In genomic region chr1:3483801-3484444, GRCh38 we compare ENCODE assay signal across 9 cellular contexts. TPM values are rescaled to one million over a fixed set of nuclear protein-coding genes. Genes with fewer than 3 reads are reported as not detected.
DNase-seq lines count a peak whose midpoint lies in the region; ATAC-seq and TF ChIP-seq lines count a peak whose summit lies in the region.
"Had no signal": no experiment of that assay in that cellular context is flagged by ENCODE, and none has a peak within 500 bp of the region (broad histone marks: within the 10 kb centered on the region; RNA-seq: fewer than 3 reads in every experiment).

No MANE protein-coding gene starts in this region.

- H2AFZ ChIP-seq in SU-DHL-6 (ENCODE audit: low read depth, low read length, severe bottlenecking), result no peak overlapping the region

- intact Hi-C loops in left colon (cut with DNase I, micrococcal nuclease), result no loop called here

- no peaks in the 10 kb centered on the region for H3K9me2 ChIP-seq in SU-DHL-6 (replicated peaks; ENCODE audit: insufficient read depth, low read length)

- TF ChIP-seq CTCF in SU-DHL-6 (IDR thresholded peaks at IDR 0.05; ENCODE audit: insufficient read depth, low read length, poor library complexity, severe bottlenecking) (peak; percentile 46), brain (conservative IDR thresholded peaks at IDR 0.05) (peak; percentile 66 to 67)

- in situ Hi-C loops in G401 (cut with HindIII; ENCODE audit: low sequenced_read_pairs), result no loop called here

- no peaks in the 10 kb centered on the region for H3K79me2 ChIP-seq in SU-DHL-6 (ENCODE audit: insufficient read depth, low read length)

- no peak overlapping the region for H3K4me3 ChIP-seq in SU-DHL-6 (ENCODE audit: insufficient read depth, low read length, poor library complexity, severe bottlenecking)

- H3K27me3 Mint-ChIP-seq in brain, result peaks cover 1% of the 10 kb centered on the region
- H3K27me3 Mint-ChIP-seq: activated naive CD4-positive, alpha-beta T cell treated with anti-CD3 and anti-CD28 coated beads, Interleukin-2, amount 50 U/mL, for 24 hours had no signal

- H3K27ac Mint-ChIP-seq in brain, result peak overlapping the region in 1 of 5 experiments; percentile 28
- H3K27ac Mint-ChIP-seq: activated naive CD4-positive, alpha-beta T cell treated with anti-CD3 and anti-CD28 coated beads, Interleukin-2, amount 50 U/mL, for 24 hours had no signal

- H3K27me3 ChIP-seq in SU-DHL-6 (ENCODE audit: low read length), result no peaks in the 10 kb centered on the region

- H3K4me3 Mint-ChIP-seq in brain, result no peak overlapping the region
- H3K4me3 Mint-ChIP-seq: activated naive CD4-positive, alpha-beta T cell treated with anti-CD3 and anti-CD28 coated beads, Interleukin-2, amount 50 U/mL, for 24 hours had no signal

- H3K9me3 Mint-ChIP-seq in brain, result peaks cover 7 to 12% (median 8%) of the 10 kb centered on the region in 5 experiments
- H3K9me3 Mint-ChIP-seq: activated naive CD4-positive, alpha-beta T cell treated with anti-CD3 and anti-CD28 coated beads, Interleukin-2, amount 50 U/mL, for 24 hours had no signal

- peak; percentile 42 for ATAC-seq in left colon
- ATAC-seq in GM21529 (IDR thresholded peaks at IDR 0.05; ENCODE audit: unreplicated experiment), result no peak

- no peaks in the 10 kb centered on the region for H3K9me3 ChIP-seq in SU-DHL-6 (ENCODE audit: insufficient read depth, low read length)

- H3K36me3 ChIP-seq in SU-DHL-6 (ENCODE audit: low read length), result no peaks in the 10 kb centered on the region

- H3K27ac ChIP-seq in SU-DHL-6 (ENCODE audit: low read depth, low read length), result no peak overlapping the region

- no peaks in the 10 kb centered on the region for H4K20me1 ChIP-seq in SU-DHL-6 (ENCODE audit: low read depth, low read length)

- H3K9ac ChIP-seq in SU-DHL-6 (ENCODE audit: low read length), result no peak overlapping the region

- H3K36me3 Mint-ChIP-seq in brain, result peaks cover 11% of the 10 kb centered on the region

- no peaks in the 10 kb centered on the region for H3F3A ChIP-seq in SU-DHL-6 (ENCODE audit: insufficient read depth)

- DNase-seq in NOMO-1 treated with dmso at 0.1 percent for 144 hours (lab: John Stamatoyannopoulos, UW; ENCODE audit: unreplicated experiment) (peak; percentile 21), NOMO-1 (lab: John Stamatoyannopoulos, UW; ENCODE audit: unreplicated experiment in 2 of 2) (no peak), left colon (peak in 1 of 2 donors; percentile 60), G401 (ENCODE audit: low spot score) (no peak)
- peak; percentile 25 to 38 for DNase-seq in stimulated activated CD8-positive, alpha-beta memory T cell treated with anti-CD3 and anti-CD28 coated beads, Interleukin-2, amount 100 ng/mL, for 48 hours (ENCODE audit: low read depth in 2 of 2)

- no peaks in the 10 kb centered on the region for H3K4me1 Mint-ChIP-seq in brain
- H3K4me1 Mint-ChIP-seq: activated naive CD4-positive, alpha-beta T cell treated with anti-CD3 and anti-CD28 coated beads, Interleukin-2, amount 50 U/mL, for 24 hours had no signal

- no peak overlapping the region for H3K4me2 ChIP-seq in SU-DHL-6 (ENCODE audit: low read depth, low read length, poor library complexity, severe bottlenecking)

RNA-seq across cellular contexts. Expression of gene ARHGEF16, which starts 29.5 kb away (rescaled TPM):
- polyA plus RNA-seq in brain (ENCODE audit: insufficient read depth, low read depth, low replicate concordance), result 13.5 TPM
- total RNA-seq in left colon, result 100 to 1,000 TPM in 1 of 2 donors, 10 to 100 TPM in 1; 92.4 to 113 TPM
- total RNA-seq in G401 (2014; rRNA removed; shearing (Covaris generic)), result 16.0 and 20.2 TPM in 2 replicates

Comparison
In these comparisons a context has a peak if more than half of its experiments do, and no peak if none do; other contexts are left out.
1. DNase-seq: peak in NOMO-1 treated with dmso at 0.1 percent for 144 hours (single experiment) and stimulated activated CD8-positive, alpha-beta memory T cell treated with anti-CD3 and anti-CD28 coated beads, Interleukin-2, amount 100 ng/mL, for 48 hours (2 of 2); none in NOMO-1 (0 of 2) and G401 (single experiment).